22 cellular contexts compared by ENCODE assay signal in the genomic region with DNA sequence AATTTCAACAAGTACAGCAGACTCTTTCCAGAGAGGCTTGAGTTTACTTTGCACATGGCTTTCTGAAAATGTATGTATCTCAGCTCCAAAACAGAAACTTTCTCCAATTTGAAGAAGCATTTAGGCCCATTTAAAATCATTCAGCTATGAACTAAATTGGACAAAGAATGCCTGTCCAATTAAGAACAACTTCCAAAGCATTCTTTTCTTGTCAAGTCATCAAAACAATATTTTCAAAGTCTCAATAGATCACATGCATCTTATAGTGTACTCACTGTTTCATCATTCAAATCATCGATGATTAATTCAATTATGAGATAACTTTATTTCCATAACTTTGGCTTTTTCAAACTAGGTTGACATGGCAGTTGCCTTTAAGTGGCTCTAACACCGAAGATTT.
"Had no signal": no experiment of that assay in that cellular context is flagged by ENCODE, and none has a peak within 500 bp of the region (broad histone marks: within the 10 kb centered on the region; RNA-seq: fewer than 3 reads in every experiment).

No MANE protein-coding gene starts in this region.

- H3K36me3 ChIP-seq: suprapubic skin, thyroid gland had no signal

- H3K4me3 Mint-ChIP-seq: naive B cell; nephron; stimulated activated effector memory CD8-positive, alpha-beta T cell treated with anti-CD3 and anti-CD28 coated beads, Interleukin-12 subunit alpha, Interleukin-12 subunit beta, amount 100 ng/mL, for 72 hours; type B pancreatic cell had no signal

- H3K4me1 ChIP-seq: foreskin keratinocyte, psoas muscle, suprapubic skin, thyroid gland had no signal

- H3K36me3 Mint-ChIP-seq: naive B cell; stimulated activated effector memory CD8-positive, alpha-beta T cell treated with anti-CD3 and anti-CD28 coated beads, Interleukin-12 subunit alpha, Interleukin-12 subunit beta, amount 100 ng/mL, for 72 hours; type B pancreatic cell had no signal

- H3K4me3 ChIP-seq: lung, psoas muscle, suprapubic skin, thyroid gland had no signal

- ATAC-seq: esophagus mucosa; foreskin keratinocyte; left colon; left ventricle myocardium superior; psoas muscle; stimulated activated effector memory CD8-positive, alpha-beta T cell treated with anti-CD3 and anti-CD28 coated beads, Interleukin-12 subunit alpha, Interleukin-12 subunit beta, amount 100 ng/mL, for 72 hours; stimulated activated naive CD8-positive, alpha-beta T cell treated with anti-CD3 and anti-CD28 coated beads, Interleukin-15, Interleukin-2, amounts not matched to agents 100 U/mL and 50 U/mL, for 24 hours had no signal

- H3K27me3 Mint-ChIP-seq: type B pancreatic cell had no signal

- DNase-seq: cortex of kidney; effector memory CD4-positive, alpha-beta T cell; foreskin keratinocyte; head of caudate nucleus; hippocampal formation; left colon; left ventricle myocardium superior; mesenchymal stem cell; naive B cell; psoas muscle; stimulated activated CD4-positive, alpha-beta T cell treated with anti-CD3 and anti-CD28 coated beads, Interleukin-4, amount 100 ng/mL, for 1 hour; stimulated activated CD8-positive, alpha-beta memory T cell treated with anti-CD3 and anti-CD28 coated beads, Interleukin-4, amount 100 ng/mL, for 48 hours; stimulated activated naive CD8-positive, alpha-beta T cell treated with anti-CD3 and anti-CD28 coated beads, Interleukin-15, Interleukin-2, amounts not matched to agents 100 U/mL and 50 U/mL, for 24 hours; thyroid gland had no signal

- FAIRE-seq: endometrium, urothelium cell line had no signal

- H3K9me3 ChIP-seq: suprapubic skin, thyroid gland had no signal

- H3K4me1 Mint-ChIP-seq: naive B cell; stimulated activated effector memory CD8-positive, alpha-beta T cell treated with anti-CD3 and anti-CD28 coated beads, Interleukin-12 subunit alpha, Interleukin-12 subunit beta, amount 100 ng/mL, for 72 hours had no signal

- H3K27ac Mint-ChIP-seq: naive B cell; nephron; stimulated activated effector memory CD8-positive, alpha-beta T cell treated with anti-CD3 and anti-CD28 coated beads, Interleukin-12 subunit alpha, Interleukin-12 subunit beta, amount 100 ng/mL, for 72 hours; type B pancreatic cell had no signal

- H3K9me3 Mint-ChIP-seq: nephron; stimulated activated effector memory CD8-positive, alpha-beta T cell treated with anti-CD3 and anti-CD28 coated beads, Interleukin-12 subunit alpha, Interleukin-12 subunit beta, amount 100 ng/mL, for 72 hours; type B pancreatic cell had no signal

- H3K27ac ChIP-seq: foreskin keratinocyte, psoas muscle, suprapubic skin, thyroid gland had no signal

- H3K27me3 ChIP-seq: foreskin keratinocyte, suprapubic skin, thyroid gland had no signal
